In genomic region chr12:6562881-6563280, GRCh38 we compare ENCODE assay signal across 4 cellular contexts.
"Had no signal": no experiment of that assay in that cellular context is flagged by ENCODE, and none has a peak within 500 bp of the region (broad histone marks: within the 10 kb centered on the region; RNA-seq: fewer than 3 reads in every experiment).

No MANE protein-coding gene starts in this region.

- ATAC-seq: sciatic nerve had no signal

- H3K27me3 Mint-ChIP-seq: type B pancreatic cell had no signal

- H3K9me3 Mint-ChIP-seq: nephron, type B pancreatic cell had no signal

- DNase-seq: left ventricle myocardium inferior had no signal
